In the genomic region with DNA sequence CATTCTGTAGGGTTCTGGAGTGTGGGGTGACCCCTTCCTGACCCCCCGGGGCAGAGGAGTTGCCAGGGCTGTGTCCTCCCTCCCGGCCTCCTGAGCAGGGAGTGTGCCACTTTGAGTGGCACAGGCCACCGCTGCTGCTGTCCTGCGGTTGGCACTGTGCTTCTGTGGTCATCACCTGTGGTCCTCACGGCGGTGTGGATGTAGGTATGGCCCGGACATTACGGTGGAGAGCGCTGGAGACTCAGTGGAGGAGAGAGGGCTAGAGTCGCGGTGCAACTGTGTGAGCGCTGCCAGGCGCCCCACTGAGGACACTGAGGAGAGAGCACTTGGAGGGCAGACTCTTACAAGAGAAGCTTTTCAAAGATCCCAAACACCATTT, we compare ENCODE assay signal across 12 cellular contexts. TPM values are rescaled to one million over a fixed set of nuclear protein-coding genes. Genes with fewer than 3 reads are reported as not detected.
DNase-seq lines count a peak whose midpoint lies in the region; ATAC-seq, FAIRE-seq and TF ChIP-seq lines count a peak whose summit lies in the region.
"Had no signal": no experiment of that assay in that cellular context is flagged by ENCODE, and none has a peak within 500 bp of the region (broad histone marks: within the 10 kb centered on the region; RNA-seq: fewer than 3 reads in every experiment).

No MANE protein-coding gene starts in this region.

- H3K36me3 ChIP-seq in K562 (ENCODE audit: control insufficient read depth, insufficient read depth, low read length) (peaks cover 78% of the 10 kb centered on the region; the same call in 2 of the 3 replicates), mesodermal cell (ENCODE audit: control insufficient read depth, insufficient read depth, low read length) (peaks cover 90% of the 10 kb centered on the region)

- no peak overlapping the region for H2AFZ ChIP-seq in K562 (ENCODE audit: low read depth, low read length)

- TF ChIP-seq CTCF in K562 (IDR thresholded peaks at IDR 0.05 in 2 of 3, conservative IDR thresholded peaks at IDR 0.05 in 1 of 3; ENCODE audit: insufficient read depth in 2 of 3, low read depth in 1 of 3, low read length in 3 of 3) (no peak), type B pancreatic cell (conservative IDR thresholded peaks at IDR 0.05) (no peak)

- H3K4me2 ChIP-seq in K562 (ENCODE audit: insufficient read depth, low read length), result no peak overlapping the region

- no peaks in the 10 kb centered on the region for H3K27me3 ChIP-seq in K562 (ENCODE audit: control insufficient read depth in 2 of 2, insufficient read depth in 2 of 2, low read length in 2 of 2)

- peak overlapping the region; percentile 22 for H3K27ac Mint-ChIP-seq in activated CD8-positive, alpha-beta memory T cell treated with anti-CD3 and anti-CD28 coated beads, Interleukin-2, amount 10 ng/mL, durations not matched to agents 7 days and 5 days
- no peak overlapping the region for H3K27ac Mint-ChIP-seq in type B pancreatic cell

- no peak for DNase-seq in activated CD8-positive, alpha-beta memory T cell treated with anti-CD3 and anti-CD28 coated beads, Interleukin-2, amount 10 ng/mL, durations not matched to agents 7 days and 5 days
- no peak for DNase-seq in activated CD8-positive, alpha-beta memory T cell treated with anti-CD3 and anti-CD28 coated beads, Interleukin-2, amount 50 U/mL, for 4 hours
- DNase-seq in K562 (ENCODE audit: extremely low read depth in 1 of 4, low spot score in 3 of 4) (no peak), frontal cortex (ENCODE audit: low spot score in 2 of 2) (no peak), type B pancreatic cell (ENCODE audit: extremely low spot score, unreplicated experiment) (no peak)
- DNase-seq: H7, NCI-H526 had no signal

- TF ChIP-seq POLR2A in K562 (conservative IDR thresholded peaks at IDR 0.05), result no peak

- H3K4me1 Mint-ChIP-seq in activated CD8-positive, alpha-beta memory T cell treated with anti-CD3 and anti-CD28 coated beads, Interleukin-2, amount 10 ng/mL, durations not matched to agents 7 days and 5 days, result peaks cover 66% of the 10 kb centered on the region
- H3K4me1 Mint-ChIP-seq in type B pancreatic cell (ENCODE audit: unreplicated experiment), result peaks cover 31% of the 10 kb centered on the region

- ATAC-seq in activated CD8-positive, alpha-beta memory T cell treated with anti-CD3 and anti-CD28 coated beads, Interleukin-2, amount 10 ng/mL, durations not matched to agents 7 days and 5 days, result no peak
- ATAC-seq in K562, result no peak
- no peak for ATAC-seq in GM19035 (IDR thresholded peaks at IDR 0.05; ENCODE audit: unreplicated experiment)
- ATAC-seq: stimulated activated memory B cell treated with anti-CD40 and anti-IgM and Interleukin-4, amounts not matched to agents 10 μg/mL and 1 μg/mL and 100 μg/mL, for 72 hours had no signal

- H4K20me1 ChIP-seq in K562 (replicated peaks; ENCODE audit: control insufficient read depth, insufficient read depth, low read length), result peaks cover 9% of the 10 kb centered on the region

- H3K4me3 Mint-ChIP-seq in activated CD8-positive, alpha-beta memory T cell treated with anti-CD3 and anti-CD28 coated beads, Interleukin-2, amount 10 ng/mL, durations not matched to agents 7 days and 5 days, result no peak overlapping the region
- no peak overlapping the region for H3K4me3 Mint-ChIP-seq in type B pancreatic cell
- H3K4me3 Mint-ChIP-seq: stimulated activated memory B cell treated with anti-CD40 and anti-IgM and Interleukin-4, amounts not matched to agents 10 μg/mL and 1 μg/mL and 100 μg/mL, for 72 hours had no signal

- no peak for TF ChIP-seq EP300 in K562 (IDR thresholded peaks at IDR 0.05; ENCODE audit: low read length)

- H3K79me2 ChIP-seq in K562 (ENCODE audit: control insufficient read depth, insufficient read depth, low read length), result peaks cover 9% of the 10 kb centered on the region; the same call in 2 of the 3 replicates

- H3K4me1 ChIP-seq in K562 (replicated peaks in 1 of 2; ENCODE audit: control insufficient read depth in 2 of 2, insufficient read depth in 2 of 2, low read length in 2 of 2) (peaks cover 24 to 43% of the 10 kb centered on the region in 2 experiments), mesodermal cell (ENCODE audit: control insufficient read depth, insufficient read depth, low read length, poor library complexity, severe bottlenecking) (peaks cover 44% of the 10 kb centered on the region)

- H3K9me1 ChIP-seq in K562 (ENCODE audit: control insufficient read depth, insufficient read depth, low read length), result peaks cover 4% of the 10 kb centered on the region

- H3K9ac ChIP-seq in K562 (ENCODE audit: insufficient read depth in 1 of 2, low read depth in 2 of 2, low read length in 2 of 2), result no peak overlapping the region; a peak in 1 of 4 replicates

- no peaks in the 10 kb centered on the region for H3K9me3 Mint-ChIP-seq in activated CD8-positive, alpha-beta memory T cell treated with anti-CD3 and anti-CD28 coated beads, Interleukin-2, amount 10 ng/mL, durations not matched to agents 7 days and 5 days (ENCODE audit: low read depth)
- no peaks in the 10 kb centered on the region for H3K9me3 Mint-ChIP-seq in type B pancreatic cell
- H3K9me3 Mint-ChIP-seq: stimulated activated memory B cell treated with anti-CD40 and anti-IgM and Interleukin-4, amounts not matched to agents 10 μg/mL and 1 μg/mL and 100 μg/mL, for 72 hours had no signal

- no peak overlapping the region for H3K27ac ChIP-seq in K562 (ENCODE audit: extremely low read depth, low read depth, low read length)
- H3K27ac ChIP-seq in mesodermal cell (ENCODE audit: low read depth, low read length, severe bottlenecking), result peak overlapping the region; percentile 85
- peak overlapping the region; percentile 62 for H3K27ac ChIP-seq in temporal lobe (ENCODE audit: low read depth, low read length)

- H3K27me3 Mint-ChIP-seq in activated CD8-positive, alpha-beta memory T cell treated with anti-CD3 and anti-CD28 coated beads, Interleukin-2, amount 10 ng/mL, durations not matched to agents 7 days and 5 days, result no peaks in the 10 kb centered on the region
- H3K27me3 Mint-ChIP-seq in type B pancreatic cell, result no peaks in the 10 kb centered on the region
- H3K27me3 Mint-ChIP-seq: stimulated activated memory B cell treated with anti-CD40 and anti-IgM and Interleukin-4, amounts not matched to agents 10 μg/mL and 1 μg/mL and 100 μg/mL, for 72 hours had no signal

- H3K4me3 ChIP-seq in K562, result no peak overlapping the region
- no peak overlapping the region for H3K4me3 ChIP-seq in mesodermal cell (ENCODE audit: extremely low read depth, insufficient read depth, low read length, poor library complexity, severe bottlenecking)

- CTCF ChIA-PET in activated CD8-positive, alpha-beta memory T cell treated with anti-CD3 and anti-CD28 coated beads, Interleukin-2, amount 10 ng/mL, durations not matched to agents 7 days and 5 days (lab: Charles Lee), result interaction anchor here (1.2 to 12.3 kb wide), 4 partner anchors 9 to 125 kb away, joined by 3 to 191 read pairs (median 4); a partner anchor contains a TSS
- CTCF ChIA-PET in K562 (lab: Yijun Ruan, JAX; ENCODE audit: low intra/inter-chr PET ratio), result interaction anchor here (0.9 kb wide), 1 partner anchor 398 kb away, joined by 3 read pairs; no protein-coding TSS in a partner anchor

- WGBS in K562 (ENCODE audit: insufficient coverage, low coverage, missing lambda C conversion rate), result 91% methylated on average over 12 of the region's 13 CpGs
- 94 to 98% methylated on average over 5 to 12 of the region's 13 CpGs for WGBS in mesodermal cell (ENCODE audit: insufficient coverage in 2 of 2), 2 experiments

- no peak for FAIRE-seq in K562 (lab: Jason Lieb, UNC)
- no peak for FAIRE-seq in frontal cortex (lab: Jason Lieb, UNC)
- FAIRE-seq: G401.6 had no signal

- POLR2A ChIA-PET in K562 (lab: Yijun Ruan, JAX), result no interaction called here

- H3K36me3 Mint-ChIP-seq in activated CD8-positive, alpha-beta memory T cell treated with anti-CD3 and anti-CD28 coated beads, Interleukin-2, amount 10 ng/mL, durations not matched to agents 7 days and 5 days, result peaks cover 28% of the 10 kb centered on the region
- H3K36me3 Mint-ChIP-seq in type B pancreatic cell, result peaks cover 16% of the 10 kb centered on the region

- H3K9me3 ChIP-seq in K562 (replicated peaks; ENCODE audit: control insufficient read depth, insufficient read depth, low read depth, low read length) (no peaks in the 10 kb centered on the region), mesodermal cell (ENCODE audit: control insufficient read depth, low read length) (no peaks in the 10 kb centered on the region)

- in situ Hi-C loops in K562 (cut with MboI), result no loop called here

- no peak for TF ChIP-seq RAD21 in K562 (CRISPR knock-in tag; conservative IDR thresholded peaks at IDR 0.05 in 1 of 2, IDR thresholded peaks at IDR 0.05 in 1 of 2)

- BruUV-seq in K562 (replicated peaks; lab: Mats Ljungman, UMichigan), result no TSS peak

- intact Hi-C loops in K562 (cut with micrococcal nuclease), result no loop called here

RNA-seq across cellular contexts. Expression of a gene that starts 39.1 kb away (rescaled TPM):
- total RNA-seq in activated CD8-positive, alpha-beta memory T cell treated with anti-CD3 and anti-CD28 coated beads, Interleukin-2, amount 10 ng/mL, durations not matched to agents 7 days and 5 days, result 10 to 100 TPM; 52.2 to 70.2 TPM
- 72.8 and 169 TPM in 2 replicates for total RNA-seq in K562 (2011; cell fraction: chromatin; rRNA removed; ENCODE audit: low replicate concordance)
- 88.1 and 96.7 TPM in 2 replicates for total RNA-seq in K562 (2011; cell fraction: nucleolus; rRNA removed)
- 70.5 and 71.8 TPM in 2 replicates for total RNA-seq in K562 (2011; cell fraction: nucleoplasm; rRNA removed)
- total RNA-seq in K562 (2014; rRNA removed) (24.0 and 33.4 TPM in 2 replicates), K562 (2014; rRNA removed; fragmentation: Illumina TruSeq; extraction: Trizol) (10.7 and 14.0 TPM in 2 replicates), K562 (2015; rRNA removed; fragmentation: Illumina TruSeq; extraction: Trizol) (16.9 and 20.3 TPM in 2 replicates), K562 (2021) (33.5 and 38.4 TPM in 2 replicates), temporal lobe (26.8 TPM), frontal cortex (18.8 TPM), type B pancreatic cell (ENCODE audit: low replicate concordance) (44.7 and 54.8 TPM in 2 replicates)
- polyA plus RNA-seq in K562 (2011; rRNA removed) (39.4 and 43.6 TPM in 2 replicates), K562 (2014; fragmentation: Illumina TruSeq; extraction: Trizol) (22.3 and 27.0 TPM in 2 replicates), K562 (2014; fragmentation: Nextera tagmentation; extraction: Ambion mirVana) (1 to 10 TPM; 1.3 to 1.8 TPM), K562 (2014; rRNA removed) (29.7 and 36.0 TPM in 2 replicates)
- 36.4 and 45.7 TPM in 2 replicates for polyA plus RNA-seq in K562 (2011; cell fraction: cytosol; rRNA removed)
- 113 and 149 TPM in 2 replicates for polyA plus RNA-seq in K562 (2011; cell fraction: nucleus; rRNA removed)
- polyA plus RNA-seq in K562 (2012), result 24.6 and 37.9 TPM in 2 replicates
- 23.3 and 26.9 TPM in 2 replicates for polyA minus RNA-seq in K562 (2011; rRNA and poly(A)+ RNA removed)
- 30.8 and 30.9 TPM in 2 replicates for polyA minus RNA-seq in K562 (2011; cell fraction: cytosol; rRNA and poly(A)+ RNA removed)
- 40.8 and 57.1 TPM in 2 replicates for polyA minus RNA-seq in K562 (2011; cell fraction: nucleus; rRNA and poly(A)+ RNA removed)
- polyA plus RNA-seq in mesodermal cell (2013, experiment 1 of 2), result 36.8 TPM
- polyA plus RNA-seq in mesodermal cell (2013, experiment 2 of 2), result 28.0 TPM

RNA-seq across cellular contexts. Expression of a gene that starts 57.6 kb away (rescaled TPM):
- 10 to 100 TPM in 1 of 2 experiments, 1 to 10 TPM in 1; 9.9 to 21.3 TPM for total RNA-seq in activated CD8-positive, alpha-beta memory T cell treated with anti-CD3 and anti-CD28 coated beads, Interleukin-2, amount 10 ng/mL, durations not matched to agents 7 days and 5 days
- total RNA-seq in K562 (2011; cell fraction: chromatin; rRNA removed; ENCODE audit: low replicate concordance), result 20.8 and 58.5 TPM in 2 replicates
- total RNA-seq in K562 (2011; cell fraction: nucleolus; rRNA removed), result 62.9 and 64.2 TPM in 2 replicates
- total RNA-seq in K562 (2011; cell fraction: nucleoplasm; rRNA removed), result 32.2 and 39.5 TPM in 2 replicates
- total RNA-seq in K562 (2014; rRNA removed) (37.3 and 38.9 TPM in 2 replicates), K562 (2014; rRNA removed; fragmentation: Illumina TruSeq; extraction: Trizol) (13.7 and 14.4 TPM in 2 replicates), K562 (2015; rRNA removed; fragmentation: Illumina TruSeq; extraction: Trizol) (10.9 and 12.3 TPM in 2 replicates), K562 (2021) (30.7 and 36.8 TPM in 2 replicates), temporal lobe (3.2 TPM), frontal cortex (5.3 TPM), type B pancreatic cell (ENCODE audit: low replicate concordance) (16.9 and 21.1 TPM in 2 replicates)
- polyA plus RNA-seq in K562 (2011; rRNA removed) (12.7 and 17.9 TPM in 2 replicates), K562 (2014; fragmentation: Illumina TruSeq; extraction: Trizol) (12.5 and 19.4 TPM in 2 replicates), K562 (2014; fragmentation: Nextera tagmentation; extraction: Ambion mirVana) (under 1 TPM; 0.56 to 0.92 TPM), K562 (2014; rRNA removed) (17.5 and 21.9 TPM in 2 replicates)
- 12.3 and 31.5 TPM in 2 replicates for polyA plus RNA-seq in K562 (2011; cell fraction: cytosol; rRNA removed)
- 26.9 and 59.7 TPM in 2 replicates for polyA plus RNA-seq in K562 (2011; cell fraction: nucleus; rRNA removed)
- polyA plus RNA-seq in K562 (2012), result 8.8 and 9.6 TPM in 2 replicates
- 12.4 and 23.2 TPM in 2 replicates for polyA minus RNA-seq in K562 (2011; rRNA and poly(A)+ RNA removed)
- polyA minus RNA-seq in K562 (2011; cell fraction: cytosol; rRNA and poly(A)+ RNA removed), result 22.2 and 30.9 TPM in 2 replicates
- 23.3 and 27.7 TPM in 2 replicates for polyA minus RNA-seq in K562 (2011; cell fraction: nucleus; rRNA and poly(A)+ RNA removed)
- polyA plus RNA-seq in mesodermal cell (2013, experiment 1 of 2), result 37.6 TPM
- 29.9 TPM for polyA plus RNA-seq in mesodermal cell (2013, experiment 2 of 2)
